Comparison of ENCODE assay signal across 8 cellular contexts in genomic region chr17:19507673-19508326, GRCh38. TPM values are rescaled to one million over a fixed set of nuclear protein-coding genes. Genes with fewer than 3 reads are reported as not detected.
A peak's percentile ranks its signal among the peaks of the same experiment; 100 is the strongest.
DNase-seq lines count a peak whose midpoint lies in the region; ATAC-seq and TF ChIP-seq lines count a peak whose summit lies in the region.

No MANE protein-coding gene starts in this region.

- H3K27me3 Mint-ChIP-seq in stimulated activated naive CD8-positive, alpha-beta T cell treated with anti-CD3 and anti-CD28 coated beads, Interleukin-15, amount 100 ng/mL, for 72 hours, result peaks cover 9% of the 10 kb centered on the region

- H4K20me1 ChIP-seq in neural cell (ENCODE audit: insufficient read depth), result no peaks in the 10 kb centered on the region

- peaks cover 13% of the 10 kb centered on the region for H3K4me1 Mint-ChIP-seq in stimulated activated naive CD8-positive, alpha-beta T cell treated with anti-CD3 and anti-CD28 coated beads, Interleukin-15, amount 100 ng/mL, for 72 hours

- H3K9me3 Mint-ChIP-seq in stimulated activated naive CD8-positive, alpha-beta T cell treated with anti-CD3 and anti-CD28 coated beads, Interleukin-15, amount 100 ng/mL, for 72 hours, result peaks cover 0 to 6% of the 10 kb centered on the region in 2 donors

- peak overlapping the region; percentile 90 for H3K9ac ChIP-seq in neural cell (ENCODE audit: low read length)

- in situ Hi-C loops in Caki2 (cut with HindIII; ENCODE audit: low pct_unique_long_range_greater_than_20kb, low sequenced_read_pairs), result no loop called here

- H3K9me2 ChIP-seq in neural cell (ENCODE audit: insufficient read depth, low read length), result no peaks in the 10 kb centered on the region

- peak overlapping the region; percentile 97 to 100 for H3K27ac Mint-ChIP-seq in stimulated activated naive CD8-positive, alpha-beta T cell treated with anti-CD3 and anti-CD28 coated beads, Interleukin-15, amount 100 ng/mL, for 72 hours

- no peaks in the 10 kb centered on the region for H3K36me3 ChIP-seq in neural cell (ENCODE audit: insufficient read depth, low read length)

- peak overlapping the region; percentile 86 to 89 for H3K4me3 Mint-ChIP-seq in stimulated activated naive CD8-positive, alpha-beta T cell treated with anti-CD3 and anti-CD28 coated beads, Interleukin-15, amount 100 ng/mL, for 72 hours

- no peak for TF ChIP-seq RAD21 in neural cell (conservative IDR thresholded peaks at IDR 0.05)

- peak; percentile 30 for TF ChIP-seq EP300 in neural cell (conservative IDR thresholded peaks at IDR 0.05; ENCODE audit: poor library complexity, severe bottlenecking)

- H3K27me3 ChIP-seq in foreskin keratinocyte (no peaks in the 10 kb centered on the region), neural cell (ENCODE audit: insufficient read depth, low read depth, low read length) (no peaks in the 10 kb centered on the region)

- H3K4me3 ChIP-seq in neural cell (ENCODE audit: low read length), result peak overlapping the region; percentile 82

- DNase-seq in Caki2 (ENCODE audit: low read depth) (peak; percentile 88), Kasumi-1 (lab: John Stamatoyannopoulos, UW) (peak; percentile 14 to 23), SHP77 (lab: John Stamatoyannopoulos, UW) (peak; percentile 95 to 96), foreskin keratinocyte (peak; percentile 76 to 88)
- DNase-seq in activated gamma-delta T cell treated with anti-CD3 and anti-CD28 coated beads, Interleukin-2, amount 50 U/mL, for 16 hours (ENCODE audit: low read depth), result peak; percentile 74
- DNase-seq in stimulated activated naive CD8-positive, alpha-beta T cell treated with anti-CD3 and anti-CD28 coated beads, Interleukin-15, amount 100 ng/mL, for 72 hours, result peak; percentile 82 to 87

- H2AFZ ChIP-seq in neural cell (ENCODE audit: low read depth, low read length), result peak overlapping the region; percentile 69

- TF ChIP-seq CTCF in foreskin keratinocyte (conservative IDR thresholded peaks at IDR 0.05) (peak; percentile 25), neural cell (IDR thresholded peaks at IDR 0.05; ENCODE audit: poor library complexity, severe bottlenecking) (peak; percentile 49)

- H3K4me2 ChIP-seq in neural cell (ENCODE audit: low read length), result no peak overlapping the region

- no peaks in the 10 kb centered on the region for H3K79me2 ChIP-seq in neural cell (replicated peaks; ENCODE audit: insufficient read depth, low read length)

- peak; percentile 76 for ATAC-seq in GM21529 (IDR thresholded peaks at IDR 0.05; ENCODE audit: unreplicated experiment)
- peak; percentile 96 for ATAC-seq in foreskin keratinocyte
- peak; percentile 86 for ATAC-seq in stimulated activated naive CD8-positive, alpha-beta T cell treated with anti-CD3 and anti-CD28 coated beads, Interleukin-15, amount 100 ng/mL, for 72 hours

- H3K27ac ChIP-seq in foreskin keratinocyte, result no peak overlapping the region
- peak overlapping the region; percentile 94 for H3K27ac ChIP-seq in neural cell (ENCODE audit: low read length)

- H3F3A ChIP-seq in neural cell (ENCODE audit: insufficient read depth, low read length, poor library complexity, severe bottlenecking), result no peaks in the 10 kb centered on the region

- H3K4me1 ChIP-seq in foreskin keratinocyte, result no peaks in the 10 kb centered on the region

- H3K9me3 ChIP-seq in neural cell (ENCODE audit: low read length), result no peaks in the 10 kb centered on the region

TF ChIP-seq in neural cell, 6 proteins besides CTCF, POLR2A, EP300 and RAD21:
- TF ChIP-seq EZH2 (IDR thresholded peaks at IDR 0.05; ENCODE audit: borderline replicate concordance, insufficient read depth, low read length, poor library complexity, severe bottlenecking) (no peak), POLR2AphosphoS5 (IDR thresholded peaks at IDR 0.05) (peak; percentile 62), REST (IDR thresholded peaks at IDR 0.05; ENCODE audit: borderline replicate concordance) (peak; percentile 80), TAF1 (IDR thresholded peaks at IDR 0.05; ENCODE audit: low read depth) (no peak), MXI1 (conservative IDR thresholded peaks at IDR 0.05; ENCODE audit: poor library complexity, severe bottlenecking) (peak; percentile 69), SMC3 (conservative IDR thresholded peaks at IDR 0.05; ENCODE audit: poor library complexity) (peak; percentile 52)

RNA-seq across cellular contexts. Expression of gene SLC47A1, which starts 25.9 kb away (rescaled TPM):
- 7.2 and 18.0 TPM in 2 replicates for total RNA-seq in Caki2 (2014; rRNA removed; shearing (Covaris generic); ENCODE audit: low replicate concordance)
- total RNA-seq in foreskin keratinocyte, result 1.8 and 2.0 TPM in 2 replicates
- 1.3 and 1.4 TPM in 2 replicates for polyA plus RNA-seq in foreskin keratinocyte
- polyA plus RNA-seq in neural cell, result not detected in 2 replicates
- polyA minus RNA-seq in neural cell, result not detected in 2 replicates

Comparison
In these comparisons a context has a peak if more than half of its experiments do, and no peak if none do; other contexts are left out.
1. DNase-seq: peak in every context shown above with its lines; median percentile 96 in SHP77; 88 in Caki2; 84 in stimulated activated naive CD8-positive, alpha-beta T cell treated with anti-CD3 and anti-CD28 coated beads, Interleukin-15, amount 100 ng/mL, for 72 hours; 82 in foreskin keratinocyte; 74 in activated gamma-delta T cell treated with anti-CD3 and anti-CD28 coated beads, Interleukin-2, amount 50 U/mL, for 16 hours; 18 in Kasumi-1.